Comparison of ENCODE assay signal across 10 cellular contexts in genomic region chr17:5526821-5527598, GRCh38. TPM values are rescaled to one million over a fixed set of nuclear protein-coding genes. Genes with fewer than 3 reads are reported as not detected.
DNase-seq lines count a peak whose midpoint lies in the region; ATAC-seq, FAIRE-seq and TF ChIP-seq lines count a peak whose summit lies in the region.
"Had no signal": no experiment of that assay in that cellular context is flagged by ENCODE, and none has a peak within 500 bp of the region (broad histone marks: within the 10 kb centered on the region; RNA-seq: fewer than 3 reads in every experiment).

No MANE protein-coding gene starts in this region.

- no peak overlapping the region for H3K27ac ChIP-seq in CD4-positive, alpha-beta T cell (ENCODE audit: low read depth, low read length)
- H3K27ac ChIP-seq in endothelial cell of umbilical vein (ENCODE audit: insufficient read depth, low read depth, low read length) (peak overlapping the region; percentile 96), muscle layer of duodenum (ENCODE audit: low read length) (peak overlapping the region; percentile 71)

- intact Hi-C loops in CD4-positive, alpha-beta T cell (cut with DNase I, micrococcal nuclease): no loop called here
- intact Hi-C loops in activated CD4-positive, alpha-beta T cell treated with anti-CD3 and anti-CD28 coated beads, Interleukin-2, amount 10 ng/mL, durations not matched to agents 24 days and 14 days (cut with micrococcal nuclease): loop anchor here (1.0 to 5.0 kb wide), 2 partner anchors 40 to 57 kb away; partner anchors contain the start of genes DERL2, MIS12 and NLRP1
- intact Hi-C loops in endothelial cell of umbilical vein (cut with micrococcal nuclease): loop anchor here (1.0 kb wide), 3 partner anchors 27 to 57 kb away; partner anchors contain the start of genes DERL2, MIS12 and NLRP1

- H3K27me3 Mint-ChIP-seq in CD4-positive, alpha-beta T cell: no peaks in the 10 kb centered on the region
- H3K27me3 Mint-ChIP-seq in activated CD4-positive, alpha-beta T cell treated with anti-CD3 and anti-CD28 coated beads, Interleukin-2, amount 10 ng/mL, durations not matched to agents 24 days and 14 days: no peaks in the 10 kb centered on the region
- H3K27me3 Mint-ChIP-seq: memory B cell had no signal

- no peak for ATAC-seq in CD4-positive, alpha-beta T cell (ENCODE audit: poor library complexity)

- BruUV-seq in endothelial cell of umbilical vein (replicated peaks; lab: Mats Ljungman, UMichigan): TSS peak; percentile 65

- H3K27me3 ChIP-seq in CD4-positive, alpha-beta T cell (ENCODE audit: control insufficient read depth, insufficient read depth, low read length): no peaks in the 10 kb centered on the region
- H3K27me3 ChIP-seq in Loucy (ENCODE audit: insufficient read depth, low read length, poor library complexity, severe bottlenecking) (no peaks in the 10 kb centered on the region), endothelial cell of umbilical vein (ENCODE audit: control insufficient read depth in 2 of 2, insufficient read depth in 2 of 2, low read length in 2 of 2) (no peaks in the 10 kb centered on the region), muscle layer of duodenum (ENCODE audit: low read depth, low read length) (no peaks in the 10 kb centered on the region)

- no peaks in the 10 kb centered on the region for H3K9me1 ChIP-seq in endothelial cell of umbilical vein (replicated peaks; ENCODE audit: control insufficient read depth, extremely low read depth, insufficient read depth, low read length)

- H3K4me3 Mint-ChIP-seq in CD4-positive, alpha-beta T cell: no peak overlapping the region
- H3K4me3 Mint-ChIP-seq in activated CD4-positive, alpha-beta T cell treated with anti-CD3 and anti-CD28 coated beads, Interleukin-2, amount 10 ng/mL, durations not matched to agents 24 days and 14 days: no peak overlapping the region
- H3K4me3 Mint-ChIP-seq: memory B cell had no signal

- H3F3A ChIP-seq in Loucy (ENCODE audit: low read depth): no peaks in the 10 kb centered on the region

- no peaks in the 10 kb centered on the region for H3K9me3 Mint-ChIP-seq in CD4-positive, alpha-beta T cell
- H3K9me3 Mint-ChIP-seq in activated CD4-positive, alpha-beta T cell treated with anti-CD3 and anti-CD28 coated beads, Interleukin-2, amount 10 ng/mL, durations not matched to agents 24 days and 14 days: no peaks in the 10 kb centered on the region
- H3K9me3 Mint-ChIP-seq: memory B cell had no signal

- no peaks in the 10 kb centered on the region for H3K9me2 ChIP-seq in Loucy (replicated peaks; ENCODE audit: low read depth, low read length)

- H3K4me1 ChIP-seq in Loucy (ENCODE audit: insufficient read depth, low read length, poor library complexity, severe bottlenecking): peaks cover 15% of the 10 kb centered on the region
- H3K4me1 ChIP-seq in endothelial cell of umbilical vein (ENCODE audit: control insufficient read depth, extremely low read depth, insufficient read depth, low read length): peaks cover 18% of the 10 kb centered on the region
- peaks cover 0 to 11% of the 10 kb centered on the region in 2 donors for H3K4me1 ChIP-seq in muscle layer of duodenum (ENCODE audit: control insufficient read depth in 1 of 2, insufficient read depth in 2 of 2, low read length in 2 of 2)

- H3K9ac ChIP-seq in Loucy (ENCODE audit: low read depth, low read length, poor library complexity, severe bottlenecking): no peak overlapping the region
- peak overlapping the region; percentile 69 for H3K9ac ChIP-seq in endothelial cell of umbilical vein (replicated peaks; ENCODE audit: extremely low read depth, insufficient read depth, low read length)

- POLR2A ChIA-PET in CD4-positive, alpha-beta T cell (lab: Charles Lee): interaction anchor here (0.8 to 1.8 kb wide), 4 partner anchors 8 to 41 kb away, joined by 3 to 7 read pairs (median 4); partner anchors contain the start of genes DERL2 and MIS12
- POLR2A ChIA-PET in endothelial cell of umbilical vein (lab: Charles Lee): interaction anchor here (0.6 to 1.6 kb wide), 3 partner anchors 19 to 57 kb away, joined by 3 to 9 read pairs (median 3); partner anchors contain the start of genes DERL2 and MIS12

- dilution Hi-C loops in endothelial cell of umbilical vein (cut with MboI; ENCODE audit: extremely low pct_ligation_motif_present, low sequenced_read_pairs): no loop called here

- H3K4me2 ChIP-seq in Loucy (ENCODE audit: low read depth, low read length, poor library complexity, severe bottlenecking) (peak overlapping the region; percentile 51), endothelial cell of umbilical vein (ENCODE audit: insufficient read depth, low read length) (peak overlapping the region; percentile 29)

- H3K27ac Mint-ChIP-seq in CD4-positive, alpha-beta T cell: peak overlapping the region; percentile 55
- peak overlapping the region; percentile 88 for H3K27ac Mint-ChIP-seq in activated CD4-positive, alpha-beta T cell treated with anti-CD3 and anti-CD28 coated beads, Interleukin-2, amount 10 ng/mL, durations not matched to agents 24 days and 14 days
- H3K27ac Mint-ChIP-seq: memory B cell had no signal

- no peaks in the 10 kb centered on the region for H3K9me3 ChIP-seq in CD4-positive, alpha-beta T cell (ENCODE audit: control insufficient read depth, low read length)
- H3K9me3 ChIP-seq in Loucy (ENCODE audit: insufficient read depth, low read depth, low read length) (no peaks in the 10 kb centered on the region), endothelial cell of umbilical vein (replicated peaks; ENCODE audit: control insufficient read depth, insufficient read depth, low read length) (no peaks in the 10 kb centered on the region), muscle layer of duodenum (ENCODE audit: control insufficient read depth in 1 of 2, low read length in 2 of 2) (no peaks in the 10 kb centered on the region)

- CTCF ChIA-PET in CD4-positive, alpha-beta T cell (lab: Charles Lee): no interaction called here
- CTCF ChIA-PET in endothelial cell of umbilical vein (lab: Charles Lee): interaction anchor here (0.8 to 1.7 kb wide), 8 partner anchors 10 to 88 kb away, joined by 3 to 7 read pairs (median 3); partner anchors contain the start of genes C1QBP, DERL2, MIS12 and NLRP1

- H3K36me3 Mint-ChIP-seq in CD4-positive, alpha-beta T cell (ENCODE audit: low read depth): peaks cover 99% of the 10 kb centered on the region
- peaks cover 48% of the 10 kb centered on the region for H3K36me3 Mint-ChIP-seq in activated CD4-positive, alpha-beta T cell treated with anti-CD3 and anti-CD28 coated beads, Interleukin-2, amount 10 ng/mL, durations not matched to agents 24 days and 14 days (ENCODE audit: low read depth)

- H3K79me2 ChIP-seq in Loucy (ENCODE audit: insufficient read depth, low read length) (no peaks in the 10 kb centered on the region), endothelial cell of umbilical vein (ENCODE audit: control insufficient read depth, insufficient read depth, low read length) (no peaks in the 10 kb centered on the region)

- peak; percentile 60 for TF ChIP-seq POLR2A in endothelial cell of umbilical vein (IDR thresholded peaks at IDR 0.05; ENCODE audit: low read depth, low read length)

- TF ChIP-seq CTCF in CD4-positive, alpha-beta T cell (IDR thresholded peaks at IDR 0.05): no peak
- TF ChIP-seq CTCF in Loucy (conservative IDR thresholded peaks at IDR 0.05; ENCODE audit: low read length) (no peak), endothelial cell of umbilical vein (IDR thresholded peaks at IDR 0.05; ENCODE audit: extremely low read depth in 1 of 2, insufficient read depth in 1 of 2, low read depth in 1 of 2, low read length in 2 of 2) (no peak)

- no peaks in the 10 kb centered on the region for H4K20me1 ChIP-seq in Loucy (ENCODE audit: insufficient read depth, low read length, poor library complexity, severe bottlenecking)
- H4K20me1 ChIP-seq in endothelial cell of umbilical vein (replicated peaks; ENCODE audit: control insufficient read depth, extremely low read depth, insufficient read depth, low read length): no peaks in the 10 kb centered on the region

- H3K4me1 Mint-ChIP-seq in CD4-positive, alpha-beta T cell (ENCODE audit: low read depth): no peaks in the 10 kb centered on the region
- peaks cover 10% of the 10 kb centered on the region for H3K4me1 Mint-ChIP-seq in activated CD4-positive, alpha-beta T cell treated with anti-CD3 and anti-CD28 coated beads, Interleukin-2, amount 10 ng/mL, durations not matched to agents 24 days and 14 days
- H3K4me1 Mint-ChIP-seq: memory B cell had no signal

- no peak overlapping the region for H2AFZ ChIP-seq in Loucy (ENCODE audit: low read length)
- no peak overlapping the region for H2AFZ ChIP-seq in endothelial cell of umbilical vein (ENCODE audit: low read depth, low read length)

- FAIRE-seq in endothelial cell of umbilical vein (lab: Jason Lieb, UNC): peak; percentile 100
- FAIRE-seq: H1 had no signal

- no peak overlapping the region for H3K4me3 ChIP-seq in Loucy (ENCODE audit: low read length, poor library complexity, severe bottlenecking)
- no peak overlapping the region for H3K4me3 ChIP-seq in endothelial cell of umbilical vein (replicated peaks in 1 of 3; ENCODE audit: insufficient read depth in 1 of 3, low read depth in 1 of 3, low read length in 3 of 3)
- H3K4me3 ChIP-seq in muscle layer of duodenum (ENCODE audit: low read depth in 1 of 2, low read length in 2 of 2): no peak overlapping the region

- H3K36me3 ChIP-seq in Loucy (ENCODE audit: insufficient read depth, low read length) (no peaks in the 10 kb centered on the region), endothelial cell of umbilical vein (ENCODE audit: control insufficient read depth in 2 of 2, extremely low read depth in 1 of 2, insufficient read depth in 2 of 2, low read length in 2 of 2) (peaks cover 10 to 30% of the 10 kb centered on the region in 2 experiments), muscle layer of duodenum (ENCODE audit: control insufficient read depth in 1 of 2, insufficient read depth in 2 of 2, low read length in 2 of 2) (peaks cover 9 to 10% of the 10 kb centered on the region in 2 donors)

- DNase-seq in CD4-positive, alpha-beta T cell: no peak
- peak; percentile 74 for DNase-seq in activated CD4-positive, alpha-beta T cell treated with anti-CD3 and anti-CD28 coated beads, Interleukin-2, amount 10 ng/mL, durations not matched to agents 24 days and 14 days
- DNase-seq in endothelial cell of umbilical vein (ENCODE audit: low read depth, low spot score) (peak; percentile 97), HT-29 (ENCODE audit: low spot score) (no peak), NCI-H2029 (lab: John Stamatoyannopoulos, UW) (no peak)
- DNase-seq in stimulated activated CD8-positive, alpha-beta memory T cell treated with anti-CD3 and anti-CD28 coated beads, Interleukin-7, amount 100 ng/mL, for 48 hours (ENCODE audit: extremely low read depth in 1 of 2, low read depth in 1 of 2): peak; percentile 59 to 84

RNA-seq across cellular contexts. Expression of gene MIS12, which starts 40.6 kb away (rescaled TPM):
- total RNA-seq in CD4-positive, alpha-beta T cell: 10 to 100 TPM; 19.2 to 20.3 TPM
- total RNA-seq in activated CD4-positive, alpha-beta T cell treated with anti-CD3 and anti-CD28 coated beads, Interleukin-2, amount 10 ng/mL, durations not matched to agents 24 days and 14 days: 37.8 and 39.2 TPM in 2 replicates
- total RNA-seq in endothelial cell of umbilical vein: 18.6 and 20.1 TPM in 2 replicates
- 6.1 and 8.3 TPM in 2 replicates for polyA plus RNA-seq in endothelial cell of umbilical vein
- 8.4 and 9.6 TPM in 2 replicates for polyA plus RNA-seq in endothelial cell of umbilical vein (2011; cell fraction: cytosol; rRNA removed)
- polyA plus RNA-seq in endothelial cell of umbilical vein (2011; cell fraction: nucleus; rRNA removed): 14.6 and 24.1 TPM in 2 replicates
- 12.9 and 15.0 TPM in 2 replicates for polyA plus RNA-seq in endothelial cell of umbilical vein (2012)
- 16.3 and 20.6 TPM in 2 replicates for polyA minus RNA-seq in endothelial cell of umbilical vein
- 13.1 TPM for polyA minus RNA-seq in endothelial cell of umbilical vein (2011; cell fraction: cytosol; rRNA and poly(A)+ RNA removed)
- 12.2 and 19.2 TPM in 2 replicates for polyA minus RNA-seq in endothelial cell of umbilical vein (2011; cell fraction: nucleus; rRNA and poly(A)+ RNA removed)
- total RNA-seq in HT-29 (2014; rRNA removed; shearing (Covaris generic)): 8.2 and 10.5 TPM in 2 replicates

RNA-seq across cellular contexts. Expression of gene DERL2, which starts 41.0 kb away (rescaled TPM):
- 10 to 100 TPM; 88.3 to 98.7 TPM for total RNA-seq in CD4-positive, alpha-beta T cell
- total RNA-seq in activated CD4-positive, alpha-beta T cell treated with anti-CD3 and anti-CD28 coated beads, Interleukin-2, amount 10 ng/mL, durations not matched to agents 24 days and 14 days: 64.3 and 69.8 TPM in 2 replicates
- total RNA-seq in endothelial cell of umbilical vein: 72.4 and 84.5 TPM in 2 replicates
- 84.7 and 117 TPM in 2 replicates for polyA plus RNA-seq in endothelial cell of umbilical vein
- 79.6 and 88.7 TPM in 2 replicates for polyA plus RNA-seq in endothelial cell of umbilical vein (2011; cell fraction: cytosol; rRNA removed)
- polyA plus RNA-seq in endothelial cell of umbilical vein (2011; cell fraction: nucleus; rRNA removed): 79.3 and 94.5 TPM in 2 replicates
- polyA plus RNA-seq in endothelial cell of umbilical vein (2012): 77.4 and 94.8 TPM in 2 replicates
- 47.2 and 48.8 TPM in 2 replicates for polyA minus RNA-seq in endothelial cell of umbilical vein
- 57.2 TPM for polyA minus RNA-seq in endothelial cell of umbilical vein (2011; cell fraction: cytosol; rRNA and poly(A)+ RNA removed)
- polyA minus RNA-seq in endothelial cell of umbilical vein (2011; cell fraction: nucleus; rRNA and poly(A)+ RNA removed): 34.2 and 41.7 TPM in 2 replicates
- 12.0 and 18.3 TPM in 2 replicates for total RNA-seq in HT-29 (2014; rRNA removed; shearing (Covaris generic))

RNA-seq across cellular contexts. Expression of gene NLRP1, which starts 57.3 kb away (rescaled TPM):
- total RNA-seq in CD4-positive, alpha-beta T cell: 100 to 1,000 TPM; 254 to 258 TPM
- 19.6 and 23.0 TPM in 2 replicates for total RNA-seq in activated CD4-positive, alpha-beta T cell treated with anti-CD3 and anti-CD28 coated beads, Interleukin-2, amount 10 ng/mL, durations not matched to agents 24 days and 14 days
- 50.0 and 53.9 TPM in 2 replicates for total RNA-seq in endothelial cell of umbilical vein
- polyA plus RNA-seq in endothelial cell of umbilical vein: 43.8 and 48.6 TPM in 2 replicates
- polyA plus RNA-seq in endothelial cell of umbilical vein (2011; cell fraction: cytosol; rRNA removed): 25.9 and 30.3 TPM in 2 replicates
- polyA plus RNA-seq in endothelial cell of umbilical vein (2011; cell fraction: nucleus; rRNA removed): 216 and 219 TPM in 2 replicates
- polyA plus RNA-seq in endothelial cell of umbilical vein (2012): 50.3 and 61.8 TPM in 2 replicates
- 73.6 and 74.8 TPM in 2 replicates for polyA minus RNA-seq in endothelial cell of umbilical vein
- not detected for polyA minus RNA-seq in endothelial cell of umbilical vein (2011; cell fraction: cytosol; rRNA and poly(A)+ RNA removed)
- polyA minus RNA-seq in endothelial cell of umbilical vein (2011; cell fraction: nucleus; rRNA and poly(A)+ RNA removed): 52.5 and 61.5 TPM in 2 replicates
- 0.05 TPM in 1 of 2 replicates, not detected in the other for total RNA-seq in HT-29 (2014; rRNA removed; shearing (Covaris generic))

RNA-seq across cellular contexts. Expression of gene DHX33, which starts 58.2 kb away (rescaled TPM):
- total RNA-seq in CD4-positive, alpha-beta T cell: 1 to 10 TPM; 2.5 to 2.9 TPM
- 41.2 and 41.7 TPM in 2 replicates for total RNA-seq in activated CD4-positive, alpha-beta T cell treated with anti-CD3 and anti-CD28 coated beads, Interleukin-2, amount 10 ng/mL, durations not matched to agents 24 days and 14 days
- total RNA-seq in endothelial cell of umbilical vein: 24.4 and 25.3 TPM in 2 replicates
- 14.2 and 16.8 TPM in 2 replicates for polyA plus RNA-seq in endothelial cell of umbilical vein
- 13.3 and 14.0 TPM in 2 replicates for polyA plus RNA-seq in endothelial cell of umbilical vein (2011; cell fraction: cytosol; rRNA removed)
- 27.3 and 29.6 TPM in 2 replicates for polyA plus RNA-seq in endothelial cell of umbilical vein (2011; cell fraction: nucleus; rRNA removed)
- 20.1 and 26.0 TPM in 2 replicates for polyA plus RNA-seq in endothelial cell of umbilical vein (2012)
- polyA minus RNA-seq in endothelial cell of umbilical vein: 32.7 and 34.3 TPM in 2 replicates
- 26.2 TPM for polyA minus RNA-seq in endothelial cell of umbilical vein (2011; cell fraction: cytosol; rRNA and poly(A)+ RNA removed)
- polyA minus RNA-seq in endothelial cell of umbilical vein (2011; cell fraction: nucleus; rRNA and poly(A)+ RNA removed): 13.7 and 18.7 TPM in 2 replicates
- 9.4 and 9.9 TPM in 2 replicates for total RNA-seq in HT-29 (2014; rRNA removed; shearing (Covaris generic))

Comparison
In these comparisons a context has a peak if more than half of its experiments do, and no peak if none do; other contexts are left out.
1. DNase-seq: peak in activated CD4-positive, alpha-beta T cell treated with anti-CD3 and anti-CD28 coated beads, Interleukin-2, amount 10 ng/mL, durations not matched to agents 24 days and 14 days (single experiment), endothelial cell of umbilical vein (single experiment) and stimulated activated CD8-positive, alpha-beta memory T cell treated with anti-CD3 and anti-CD28 coated beads, Interleukin-7, amount 100 ng/mL, for 48 hours (2 of 2); none in CD4-positive, alpha-beta T cell (0 of 10), HT-29 (single experiment) and NCI-H2029 (single experiment).
2. RNA of gene NLRP1, which starts 57.3 kb away (total RNA-seq): 254 to 258 TPM in CD4-positive, alpha-beta T cell, 50.0 to 53.9 TPM in endothelial cell of umbilical vein and 19.6 to 23.0 TPM in activated CD4-positive, alpha-beta T cell treated with anti-CD3 and anti-CD28 coated beads, Interleukin-2, amount 10 ng/mL, durations not matched to agents 24 days and 14 days; 0.05 TPM in HT-29; every median in the first group is over 10 times any median in the second.
3. intact Hi-C loops: an anchor here in activated CD4-positive, alpha-beta T cell treated with anti-CD3 and anti-CD28 coated beads, Interleukin-2, amount 10 ng/mL, durations not matched to agents 24 days and 14 days (1.0 to 5.0 kb wide) and endothelial cell of umbilical vein (1.0 kb wide); none called in CD4-positive, alpha-beta T cell.